10 cellular contexts compared by ENCODE assay signal in genomic region chr7:78924581-78924980, GRCh38.
A peak's percentile ranks its signal among the peaks of the same experiment; 100 is the strongest.
DNase-seq lines count a peak whose midpoint lies in the region; ATAC-seq and TF ChIP-seq lines count a peak whose summit lies in the region.
"Had no signal": no experiment of that assay in that cellular context is flagged by ENCODE, and none has a peak within 500 bp of the region (broad histone marks: within the 10 kb centered on the region; RNA-seq: fewer than 3 reads in every experiment).

No MANE protein-coding gene starts in this region.

- H2BK120ac ChIP-seq in IMR-90 (ENCODE audit: low read depth, low read length) = no peak overlapping the region

- POLR2A ChIA-PET in IMR-90 (lab: Charles Lee; ENCODE audit: unreplicated experiment) = no interaction called here

- H3K56ac ChIP-seq in IMR-90 (ENCODE audit: extremely low read depth, insufficient read depth, low read length) = no peak overlapping the region

- intact Hi-C loops in IMR-90 (cut with micrococcal nuclease) = loop anchor here (1.0 to 10.0 kb wide), 6 partner anchors 250 to 984 kb away; no protein-coding TSS in a partner anchor

- CTCF ChIA-PET in IMR-90 (lab: Yijun Ruan, JAX) = interaction anchor here (0.6 kb wide), 1 partner anchor 15 kb away, joined by 4 read pairs; no protein-coding TSS in a partner anchor

- H2BK20ac ChIP-seq in IMR-90 (ENCODE audit: low read depth, low read length) = no peak overlapping the region

- H3K4me1 ChIP-seq in IMR-90 (ENCODE audit: control insufficient read depth, insufficient read depth, low read length) = no peaks in the 10 kb centered on the region

- H3K27ac ChIP-seq in IMR-90 (ENCODE audit: insufficient read depth, low read length) = no peak overlapping the region

- H3K23ac ChIP-seq in IMR-90 (ENCODE audit: low read depth, low read length) = no peak overlapping the region

- H2AK9ac ChIP-seq in IMR-90 (replicated peaks; ENCODE audit: low read depth, low read length, poor library complexity) = no peak overlapping the region

- H3K27me3 ChIP-seq in IMR-90 (ENCODE audit: control insufficient read depth, insufficient read depth, low read length) = no peaks in the 10 kb centered on the region

- peak; percentile 45 for TF ChIP-seq CTCF in IMR-90 (conservative IDR thresholded peaks at IDR 0.05; ENCODE audit: low read depth, low read length)

- peak; percentile 59 for TF ChIP-seq RAD21 in IMR-90 (IDR thresholded peaks at IDR 0.05; ENCODE audit: low read length)

- H2BK15ac ChIP-seq in IMR-90 (ENCODE audit: low read depth, low read length) = no peak overlapping the region

- in situ Hi-C loops in IMR-90 (cut with MboI; ENCODE audit: low sequenced_read_pairs) = loop anchor here (10.0 kb wide), 1 partner anchor 410 kb away; no protein-coding TSS in a partner anchor

- no peak overlapping the region for H3K9ac ChIP-seq in IMR-90 (ENCODE audit: low read depth, low read length)

- no TSS peak for BruUV-seq in IMR-90 (replicated peaks; lab: Mats Ljungman, UMichigan)

- no peak overlapping the region for H2AK5ac ChIP-seq in IMR-90 (ENCODE audit: low read depth, low read length)

- H4K8ac ChIP-seq in IMR-90 (ENCODE audit: low read depth in 2 of 2, low read length in 2 of 2) = no peak overlapping the region

- no peak overlapping the region for H3K4me3 ChIP-seq in IMR-90 (ENCODE audit: insufficient read depth, low read depth, low read length)

- H2BK5ac ChIP-seq in IMR-90 (ENCODE audit: low read depth, low read length, poor library complexity, severe bottlenecking) = no peak overlapping the region

- no peak overlapping the region for H3K18ac ChIP-seq in IMR-90 (ENCODE audit: low read depth, low read length)

- no peaks in the 10 kb centered on the region for H3K9me3 ChIP-seq in IMR-90 (ENCODE audit: control insufficient read depth, insufficient read depth, low read length)

- dilution Hi-C loops in IMR-90 (cut with HindIII; ENCODE audit: low sequenced_read_pairs, unreplicated experiment) = no loop called here

- no peak overlapping the region for H4K5ac ChIP-seq in IMR-90 (ENCODE audit: low read depth, low read length)

- no peak overlapping the region for H4K91ac ChIP-seq in IMR-90 (ENCODE audit: insufficient read depth, low read depth, low read length)

- ATAC-seq in IMR-90 (ENCODE audit: low read depth) (no peak), HG03442 (IDR thresholded peaks at IDR 0.05; ENCODE audit: unreplicated experiment) (no peak), GM21576 (IDR thresholded peaks at IDR 0.05; ENCODE audit: unreplicated experiment) (no peak)

- WGBS in IMR-90 (ENCODE audit: extremely low coverage in 2 of 2, insufficient read length in 1 of 2), 2 experiments = no CpG with 5 or more reads among the region's 2 CpGs

- H3K4me2 ChIP-seq in IMR-90 (ENCODE audit: low read depth, low read length) = no peak overlapping the region

- H3K36me3 ChIP-seq in IMR-90 (ENCODE audit: control insufficient read depth, insufficient read depth, low read length) = no peaks in the 10 kb centered on the region

- no peak overlapping the region for H3K4ac ChIP-seq in IMR-90 (ENCODE audit: low read depth, low read length)

- no peak overlapping the region for H2AFZ ChIP-seq in IMR-90 (replicated peaks; ENCODE audit: low read length, poor library complexity)

- no peak for TF ChIP-seq POLR2A in IMR-90 (IDR thresholded peaks at IDR 0.05; ENCODE audit: low read depth, low read length)

- DNase-seq in D341Med (ENCODE audit: low spot score) (peak; percentile 41), IMR-90 (peak; percentile 43), amniotic stem cell (lab: John Stamatoyannopoulos, UW) (peak; percentile 23), kidney tubule cell (ENCODE audit: low spot score) (peak; percentile 27), DMS153 treated with DMSO at 0.1 percent for 48 hours (lab: John Stamatoyannopoulos, UW; ENCODE audit: unreplicated experiment) (no peak)
- no peak for DNase-seq in effector CD4-positive, alpha-beta T cell
- DNase-seq: activated CD4-positive, alpha-beta memory T cell treated with anti-CD3 and anti-CD28 coated beads for 36 hours; stimulated activated naive CD4-positive, alpha-beta T cell had no signal

- H3K79me1 ChIP-seq in IMR-90 (ENCODE audit: low read depth in 1 of 2, low read length in 2 of 2) = no peaks in the 10 kb centered on the region; a peak in 1 of 4 replicates

- no peaks in the 10 kb centered on the region for H4K20me1 ChIP-seq in IMR-90 (ENCODE audit: insufficient read depth, low read length)

- H3K14ac ChIP-seq in IMR-90 (replicated peaks; ENCODE audit: low read depth, low read length) = no peak overlapping the region

- no peaks in the 10 kb centered on the region for H3K9me1 ChIP-seq in IMR-90 (ENCODE audit: insufficient read depth, low read length)

TF ChIP-seq in IMR-90, 13 proteins besides CTCF, POLR2A, EP300 and RAD21:
- TF ChIP-seq ELK1 (IDR thresholded peaks at IDR 0.05; ENCODE audit: borderline replicate concordance, low read depth, low read length) = no peak
- TF ChIP-seq BHLHE40 (IDR thresholded peaks at IDR 0.05; ENCODE audit: low read depth, low read length) = no peak
- no peak for TF ChIP-seq MXI1 (IDR thresholded peaks at IDR 0.05; ENCODE audit: borderline replicate concordance, low read depth, low read length)
- peak; percentile 62 for TF ChIP-seq SMC3 (IDR thresholded peaks at IDR 0.05; ENCODE audit: low read depth, low read length)
TF ChIP-seq in IMR-90: peak in this region for 1.

Comparison
In these comparisons a context has a peak if more than half of its experiments do, and no peak if none do; other contexts are left out.
1. DNase-seq: peak in D341Med (single experiment), IMR-90 (single experiment), amniotic stem cell (single experiment) and kidney tubule cell (single experiment); none in effector CD4-positive, alpha-beta T cell (single experiment) and DMS153 treated with DMSO at 0.1 percent for 48 hours (single experiment).